In the genomic region with DNA sequence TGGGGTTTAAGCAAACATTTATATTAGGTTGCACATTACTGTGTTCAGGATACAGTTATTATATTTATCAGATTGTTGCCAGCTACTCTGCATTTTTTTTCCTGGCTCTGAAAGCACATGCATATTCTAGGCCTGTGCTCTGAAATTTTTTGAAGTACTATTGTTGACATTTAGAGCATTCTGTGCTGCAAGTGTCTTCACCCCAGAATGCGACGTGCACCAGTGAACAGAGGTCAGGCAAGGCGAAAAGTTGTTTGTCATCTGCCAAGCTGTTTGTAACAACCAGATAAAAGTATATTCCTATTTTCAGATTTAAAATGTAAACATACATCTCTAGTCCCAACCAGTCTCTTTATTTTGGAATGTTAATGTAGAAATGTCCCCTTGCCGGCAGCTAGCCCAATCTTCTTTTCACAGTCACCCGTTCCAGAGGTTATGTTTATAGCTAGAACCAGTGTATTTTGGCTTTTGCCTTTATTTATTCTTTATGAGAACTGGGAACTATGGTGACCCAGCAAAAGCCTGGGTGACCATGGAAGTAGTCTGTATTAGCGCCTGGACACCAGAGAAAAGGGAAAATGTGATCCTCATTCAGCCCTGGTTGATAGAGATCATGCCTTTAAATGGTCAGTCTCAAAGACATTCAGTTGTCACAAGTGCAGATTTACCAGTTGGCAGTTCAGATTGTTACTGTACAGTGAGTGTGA, we compare ENCODE assay signal across 13 cellular contexts.
DNase-seq lines count a peak whose midpoint lies in the region; ATAC-seq and TF ChIP-seq lines count a peak whose summit lies in the region.
"Had no signal": no experiment of that assay in that cellular context is flagged by ENCODE, and none has a peak within 500 bp of the region (broad histone marks: within the 10 kb centered on the region; RNA-seq: fewer than 3 reads in every experiment).

No MANE protein-coding gene starts in this region.

- no peak overlapping the region; a peak in 1 of 4 replicates for H4K8ac ChIP-seq in IMR-90 (ENCODE audit: low read depth in 2 of 2, low read length in 2 of 2)

- TF ChIP-seq POLR2A in IMR-90 (IDR thresholded peaks at IDR 0.05; ENCODE audit: low read depth, low read length), result no peak

- H4K5ac ChIP-seq in IMR-90 (ENCODE audit: low read depth, low read length), result no peak overlapping the region

- H3K27ac ChIP-seq in SK-N-SH (ENCODE audit: low read depth in 2 of 2, low read length in 1 of 2) (peak overlapping the region; percentile 0 to 95; a peak in 2 of 4 replicates), IMR-90 (ENCODE audit: insufficient read depth, low read length) (no peak overlapping the region), fibroblast of lung (ENCODE audit: insufficient read depth, low read length) (peak overlapping the region; percentile 26), stomach smooth muscle (ENCODE audit: low read length) (peak overlapping the region; percentile 50)
- H3K27ac ChIP-seq: RWPE1 had no signal

- 0 out of 2 replicates have a peak overlapping the region, but pooled peaks have one; percentile 20 for H2AK5ac ChIP-seq in IMR-90 (ENCODE audit: low read depth, low read length)

- peaks cover 3% of the 10 kb centered on the region; the same call in 1 of the 2 replicates for H3K9me1 ChIP-seq in IMR-90 (ENCODE audit: insufficient read depth, low read length)

- H2BK120ac ChIP-seq in IMR-90 (ENCODE audit: low read depth, low read length), result no peak overlapping the region

- no peak overlapping the region for H3K56ac ChIP-seq in IMR-90 (ENCODE audit: extremely low read depth, insufficient read depth, low read length)

- no peak overlapping the region for H2AK9ac ChIP-seq in IMR-90 (replicated peaks; ENCODE audit: low read depth, low read length, poor library complexity)

- H3K9ac ChIP-seq in SK-N-SH (no peak overlapping the region), IMR-90 (ENCODE audit: low read depth, low read length) (no peak overlapping the region), fibroblast of lung (ENCODE audit: insufficient read depth, low read length) (no peak overlapping the region), stomach smooth muscle (ENCODE audit: low read length in 2 of 2) (no peak overlapping the region)

- CTCF ChIA-PET in SK-N-SH (lab: Yijun Ruan, JAX), result no interaction called here
- CTCF ChIA-PET in IMR-90 (lab: Yijun Ruan, JAX), result no interaction called here

- POLR2A ChIA-PET in SK-N-SH (lab: Yijun Ruan, JAX), result interaction anchor here (1.3 kb wide), 1 partner anchor 302 kb away, joined by 5 read pairs; no protein-coding TSS in a partner anchor
- POLR2A ChIA-PET in IMR-90 (lab: Charles Lee; ENCODE audit: unreplicated experiment), result no interaction called here

- TF ChIP-seq CTCF in SK-N-SH (IDR thresholded peaks at IDR 0.05) (no peak), IMR-90 (conservative IDR thresholded peaks at IDR 0.05; ENCODE audit: low read depth, low read length) (no peak), fibroblast of lung (conservative IDR thresholded peaks at IDR 0.05 in 1 of 2, IDR thresholded peaks at IDR 0.05 in 1 of 2; ENCODE audit: low read depth in 1 of 2, low read length in 2 of 2) (no peak)

- H4K20me1 ChIP-seq in SK-N-SH (ENCODE audit: insufficient read depth), result no peaks in the 10 kb centered on the region
- peaks cover 5% of the 10 kb centered on the region; the same call in 1 of the 2 replicates for H4K20me1 ChIP-seq in IMR-90 (ENCODE audit: insufficient read depth, low read length)
- no peaks in the 10 kb centered on the region for H4K20me1 ChIP-seq in fibroblast of lung (ENCODE audit: control insufficient read depth, extremely low read depth, insufficient read depth, low read length)

- peaks cover 3% of the 10 kb centered on the region for H3F3A ChIP-seq in SK-N-SH (replicated peaks; ENCODE audit: insufficient read depth)

- WGBS in SK-N-SH (ENCODE audit: low lambda C conversion rate), result 98% methylated on average over 6 of the region's 6 CpGs
- WGBS in IMR-90 (ENCODE audit: extremely low coverage in 2 of 2, insufficient read length in 1 of 2), 2 experiments, result 43% methylated on average over 1 of the region's 6 CpGs; no CpG with 5 or more reads in 1 of the 2 experiments

- no peaks in the 10 kb centered on the region for H3K9me2 ChIP-seq in SK-N-SH

- ATAC-seq in SK-N-SH treated with all-trans-retinoic acid at 6 μM for 48 hours, result no peak; the same call in 2 of the 3 replicates
- peak; percentile 66 for ATAC-seq in IMR-90 (ENCODE audit: low read depth)
- ATAC-seq: HCT116 had no signal

- H3K27me3 ChIP-seq in SK-N-SH (ENCODE audit: insufficient read depth), result no peaks in the 10 kb centered on the region
- H3K27me3 ChIP-seq in IMR-90 (ENCODE audit: control insufficient read depth, insufficient read depth, low read length), result no peaks in the 10 kb centered on the region
- H3K27me3 ChIP-seq in fibroblast of lung (ENCODE audit: control insufficient read depth, insufficient read depth, low read length), result no peaks in the 10 kb centered on the region
- H3K27me3 ChIP-seq in stomach smooth muscle (ENCODE audit: control insufficient read depth in 1 of 2, insufficient read depth in 2 of 2, low read length in 2 of 2), result no peaks in the 10 kb centered on the region

- peak overlapping the region; percentile 30; the same call in 1 of the 2 replicates for H3K14ac ChIP-seq in IMR-90 (replicated peaks; ENCODE audit: low read depth, low read length)

- H3K4me2 ChIP-seq in SK-N-SH (no peak overlapping the region), IMR-90 (ENCODE audit: low read depth, low read length) (peak overlapping the region; percentile 85; the same call in 1 of the 2 replicates), fibroblast of lung (ENCODE audit: extremely low read depth, insufficient read depth, low read length) (peak overlapping the region; percentile 58)

- DNase-seq in SK-N-SH, result no peak
- no peak for DNase-seq in IMR-90
- peak in 1 of 2 donors; percentile 29 for DNase-seq in fibroblast of lung (ENCODE audit: low read depth in 2 of 2)
- DNase-seq in NCI-H1048 (lab: John Stamatoyannopoulos, UW), result no peak
- no peak for DNase-seq in cerebellar cortex (ENCODE audit: low spot score)
- DNase-seq in ureter (ENCODE audit: low spot score), result no peak
- DNase-seq: C1 segment of cervical spinal cord, NCI-H146, NCI-H69 had no signal

- TF ChIP-seq EP300 in SK-N-SH (IDR thresholded peaks at IDR 0.05; ENCODE audit: borderline replicate concordance in 1 of 2, low read depth in 1 of 2, low read length in 1 of 2), result no peak

- H2BK5ac ChIP-seq in IMR-90 (ENCODE audit: low read depth, low read length, poor library complexity, severe bottlenecking), result no peak overlapping the region

- H3K4me3 ChIP-seq in SK-N-SH (ENCODE audit: low read depth in 2 of 2, low read length in 1 of 2) (no peak overlapping the region), IMR-90 (ENCODE audit: insufficient read depth, low read depth, low read length) (no peak overlapping the region), fibroblast of lung (replicated peaks in 1 of 4; ENCODE audit: control extremely low read depth in 1 of 4, insufficient read depth in 1 of 4, low read depth in 3 of 4, low read length in 4 of 4) (no peak overlapping the region), stomach smooth muscle (ENCODE audit: low read length in 2 of 2) (peak overlapping the region in 1 of 2 donors; percentile 20)

- H3K79me1 ChIP-seq in IMR-90 (ENCODE audit: low read depth in 1 of 2, low read length in 2 of 2), result peaks cover 5 to 7% of the 10 kb centered on the region in 2 experiments; a peak in 3 of 4 replicates

- H3K79me2 ChIP-seq in SK-N-SH (ENCODE audit: insufficient read depth), result peaks cover 21% of the 10 kb centered on the region; the same call in 1 of the 2 replicates
- peaks cover 2% of the 10 kb centered on the region for H3K79me2 ChIP-seq in fibroblast of lung (ENCODE audit: control insufficient read depth, insufficient read depth, low read length)

- H3K9me3 ChIP-seq in SK-N-SH (no peaks in the 10 kb centered on the region), IMR-90 (ENCODE audit: control insufficient read depth, insufficient read depth, low read length) (no peaks in the 10 kb centered on the region), fibroblast of lung (ENCODE audit: control insufficient read depth, insufficient read depth, low read depth, low read length) (no peaks in the 10 kb centered on the region), stomach smooth muscle (ENCODE audit: control insufficient read depth in 2 of 2, low read length in 2 of 2) (no peaks in the 10 kb centered on the region)

- TF ChIP-seq RAD21 in SK-N-SH (IDR thresholded peaks at IDR 0.05; ENCODE audit: low read length) (no peak), IMR-90 (IDR thresholded peaks at IDR 0.05; ENCODE audit: low read length) (no peak)

- in situ Hi-C loops in IMR-90 (cut with MboI; ENCODE audit: low sequenced_read_pairs), result no loop called here

- BruUV-seq in IMR-90 (replicated peaks; lab: Mats Ljungman, UMichigan), result no TSS peak

- no peak overlapping the region for H4K91ac ChIP-seq in IMR-90 (ENCODE audit: insufficient read depth, low read depth, low read length)

- peak overlapping the region; percentile 77; the same call in 1 of the 2 replicates for H3K23ac ChIP-seq in IMR-90 (ENCODE audit: low read depth, low read length)

- H2AFZ ChIP-seq in SK-N-SH (ENCODE audit: low read depth), result no peak overlapping the region
- no peak overlapping the region for H2AFZ ChIP-seq in IMR-90 (replicated peaks; ENCODE audit: low read length, poor library complexity)
- no peak overlapping the region for H2AFZ ChIP-seq in fibroblast of lung (ENCODE audit: low read length)

- dilution Hi-C loops in IMR-90 (cut with HindIII; ENCODE audit: low sequenced_read_pairs, unreplicated experiment), result no loop called here

- no peak overlapping the region for H2BK20ac ChIP-seq in IMR-90 (ENCODE audit: low read depth, low read length)

- H3K4ac ChIP-seq in IMR-90 (ENCODE audit: low read depth, low read length), result peak overlapping the region; percentile 9; the same call in 1 of the 2 replicates

- H2BK15ac ChIP-seq in IMR-90 (ENCODE audit: low read depth, low read length), result no peak overlapping the region

- H3K18ac ChIP-seq in IMR-90 (ENCODE audit: low read depth, low read length), result peak overlapping the region; percentile 42; the same call in 1 of the 2 replicates

- H3K36me3 ChIP-seq in SK-N-SH (replicated peaks in 1 of 2; ENCODE audit: control insufficient read depth in 1 of 2, insufficient read depth in 2 of 2, low read length in 1 of 2) (no peaks in the 10 kb centered on the region), IMR-90 (ENCODE audit: control insufficient read depth, insufficient read depth, low read length) (no peaks in the 10 kb centered on the region), fibroblast of lung (ENCODE audit: control insufficient read depth, insufficient read depth, low read length) (no peaks in the 10 kb centered on the region), stomach smooth muscle (ENCODE audit: control insufficient read depth in 2 of 2, insufficient read depth in 2 of 2, low read length in 2 of 2) (no peaks in the 10 kb centered on the region)

- intact Hi-C loops in IMR-90 (cut with micrococcal nuclease), result no loop called here

- H3K4me1 ChIP-seq in SK-N-SH (ENCODE audit: control insufficient read depth in 1 of 2, insufficient read depth in 2 of 2, low read depth in 1 of 2, low read length in 1 of 2) (peaks cover 0 to 27% of the 10 kb centered on the region in 2 experiments; a peak in 3 of 4 replicates), IMR-90 (ENCODE audit: control insufficient read depth, insufficient read depth, low read length) (peaks cover 5% of the 10 kb centered on the region), fibroblast of lung (ENCODE audit: control insufficient read depth, extremely low read depth, insufficient read depth, low read length) (peaks cover 5% of the 10 kb centered on the region), stomach smooth muscle (ENCODE audit: control insufficient read depth, insufficient read depth, low read length) (peaks cover 10% of the 10 kb centered on the region)
